ENCODE assay signal across 24 cellular contexts in genomic region chr19:41478875-41479756, GRCh38. TPM values are rescaled to one million over a fixed set of nuclear protein-coding genes. Genes with fewer than 3 reads are reported as not detected.
DNase-seq lines count a peak whose midpoint lies in the region; ATAC-seq and TF ChIP-seq lines count a peak whose summit lies in the region.
"Had no signal": no experiment of that assay in that cellular context is flagged by ENCODE, and none has a peak within 500 bp of the region (broad histone marks: within the 10 kb centered on the region; RNA-seq: fewer than 3 reads in every experiment).

No MANE protein-coding gene starts in this region.

- peak overlapping the region in 1 of 4 donors; percentile 30 for H3K4me3 ChIP-seq in adrenal gland
- H3K4me3 ChIP-seq in esophagus squamous epithelium: peak overlapping the region in 1 of 4 donors; percentile 35
- H3K4me3 ChIP-seq in right lobe of liver: no peak overlapping the region
- H3K4me3 ChIP-seq in subcutaneous abdominal adipose tissue (ENCODE audit: low read depth in 1 of 5, low read length in 5 of 5): peak overlapping the region in 3 of 5 donors; percentile 28 to 55 (median 44)
- no peak overlapping the region for H3K4me3 ChIP-seq in naive thymus-derived CD4-positive, alpha-beta T cell (ENCODE audit: low read length)
- H3K4me3 ChIP-seq: mucosa of descending colon had no signal

- peaks cover 0 to 5% (median 0%) of the 10 kb centered on the region in 7 donors for H3K4me1 Mint-ChIP-seq in naive thymus-derived CD4-positive, alpha-beta T cell
- H3K4me1 Mint-ChIP-seq: activated naive CD4-positive, alpha-beta T cell treated with anti-CD3 and anti-CD28 coated beads, Interleukin-2, amount 10 ng/mL, durations not matched to agents 7 days and 5 days had no signal

- WGBS in adrenal gland, 4 donors: 47 to 65% (median 54%) methylated on average over 15 of the region's 15 CpGs
- 59 to 62% methylated on average over 14 to 15 of the region's 15 CpGs for WGBS in esophagus squamous epithelium, 2 donors
- WGBS in right lobe of liver (ENCODE audit: insufficient coverage, low coverage, low lambda C conversion rate, missing lambda C conversion rate): 45% methylated on average over 15 of the region's 15 CpGs

- no peaks in the 10 kb centered on the region for H3K9me3 Mint-ChIP-seq in naive thymus-derived CD4-positive, alpha-beta T cell
- H3K9me3 Mint-ChIP-seq: activated CD4-positive, alpha-beta memory T cell treated with anti-CD3 and anti-CD28 coated beads for 36 hours; activated naive CD4-positive, alpha-beta T cell treated with anti-CD3 and anti-CD28 coated beads, Interleukin-2, amount 10 ng/mL, durations not matched to agents 7 days and 5 days; dendritic cell treated with granulocyte-macrophage colony-stimulating factor and Interleukin-4, amounts not matched to agents 40 ng/mL and 50 ng/mL, for 4 days had no signal

- intact Hi-C loops in adrenal gland (cut with DNase I): no loop called here
- intact Hi-C loops in esophagus squamous epithelium (cut with DNase I): no loop called here
- intact Hi-C loops in right lobe of liver (cut with DNase I): no loop called here
- intact Hi-C loops in naive thymus-derived CD4-positive, alpha-beta T cell (cut with micrococcal nuclease): no loop called here

- TF ChIP-seq CTCF in adrenal gland (IDR thresholded peaks at IDR 0.05): no peak
- TF ChIP-seq CTCF in esophagus squamous epithelium (IDR thresholded peaks at IDR 0.05): no peak
- TF ChIP-seq CTCF in right lobe of liver (IDR thresholded peaks at IDR 0.05): no peak

- H3K9me3 ChIP-seq in adrenal gland (replicated peaks in 1 of 3) (no peaks in the 10 kb centered on the region), esophagus squamous epithelium (no peaks in the 10 kb centered on the region), right lobe of liver (no peaks in the 10 kb centered on the region), subcutaneous abdominal adipose tissue (ENCODE audit: control insufficient read depth in 5 of 5, low read length in 5 of 5) (no peaks in the 10 kb centered on the region)
- H3K9me3 ChIP-seq in naive thymus-derived CD4-positive, alpha-beta T cell (ENCODE audit: control insufficient read depth in 2 of 3, low read length in 3 of 3): no peaks in the 10 kb centered on the region
- H3K9me3 ChIP-seq: mucosa of descending colon, neutrophil had no signal

- peaks cover 6% of the 10 kb centered on the region for H3K27me3 ChIP-seq in adrenal gland
- H3K27me3 ChIP-seq in esophagus squamous epithelium: peaks cover 0 to 68% (median 0%) of the 10 kb centered on the region in 4 donors
- no peaks in the 10 kb centered on the region for H3K27me3 ChIP-seq in right lobe of liver
- H3K27me3 ChIP-seq in subcutaneous abdominal adipose tissue (ENCODE audit: control insufficient read depth in 5 of 5, insufficient read depth in 4 of 5, low read length in 5 of 5): peaks cover 4 to 14% (median 12%) of the 10 kb centered on the region in 5 donors
- no peaks in the 10 kb centered on the region for H3K27me3 ChIP-seq in naive thymus-derived CD4-positive, alpha-beta T cell (ENCODE audit: control insufficient read depth in 2 of 2, insufficient read depth in 2 of 2, low read length in 2 of 2)

- H3K27ac Mint-ChIP-seq in naive thymus-derived CD4-positive, alpha-beta T cell: peak overlapping the region in 1 of 9 donors; percentile 80
- H3K27ac Mint-ChIP-seq: activated CD4-positive, alpha-beta memory T cell treated with anti-CD3 and anti-CD28 coated beads for 36 hours; activated naive CD4-positive, alpha-beta T cell treated with anti-CD3 and anti-CD28 coated beads, Interleukin-2, amount 10 ng/mL, durations not matched to agents 7 days and 5 days; T-helper 17 cell had no signal

- H3K36me3 Mint-ChIP-seq in naive thymus-derived CD4-positive, alpha-beta T cell: peaks cover 0 to 4% (median 0%) of the 10 kb centered on the region in 5 donors
- H3K36me3 Mint-ChIP-seq: activated CD4-positive, alpha-beta memory T cell treated with anti-CD3 and anti-CD28 coated beads for 36 hours; activated naive CD4-positive, alpha-beta T cell treated with anti-CD3 and anti-CD28 coated beads, Interleukin-2, amount 10 ng/mL, durations not matched to agents 7 days and 5 days had no signal

- POLR2A ChIA-PET in naive thymus-derived CD4-positive, alpha-beta T cell (lab: Charles Lee): no interaction called here

- peak in 1 of 2 donors; percentile 25 for TF ChIP-seq POLR2A in adrenal gland (IDR thresholded peaks at IDR 0.05)
- no peak for TF ChIP-seq POLR2A in esophagus squamous epithelium (IDR thresholded peaks at IDR 0.05)
- no peak for TF ChIP-seq POLR2A in right lobe of liver (IDR thresholded peaks at IDR 0.05)

- H3K36me3 ChIP-seq in adrenal gland (replicated peaks in 1 of 2) (no peaks in the 10 kb centered on the region), esophagus squamous epithelium (no peaks in the 10 kb centered on the region), right lobe of liver (no peaks in the 10 kb centered on the region), subcutaneous abdominal adipose tissue (ENCODE audit: control insufficient read depth in 5 of 5, insufficient read depth in 5 of 5, low read length in 5 of 5) (peaks cover 0 to 3% (median 0%) of the 10 kb centered on the region in 5 donors)
- H3K36me3 ChIP-seq in naive thymus-derived CD4-positive, alpha-beta T cell (ENCODE audit: control insufficient read depth in 2 of 3, insufficient read depth in 3 of 3, low read length in 3 of 3): no peaks in the 10 kb centered on the region
- H3K36me3 ChIP-seq: neutrophil, WERI-Rb-1 had no signal

- ATAC-seq in right lobe of liver: peak; percentile 53 to 75 (median 72)
- ATAC-seq in HG02588 (IDR thresholded peaks at IDR 0.05; ENCODE audit: unreplicated experiment): no peak
- no peak for ATAC-seq in naive thymus-derived CD4-positive, alpha-beta T cell
- ATAC-seq: mucosa of descending colon, T-helper 17 cell had no signal

- H3K27ac ChIP-seq in adrenal gland: peak overlapping the region in 4 of 5 donors; percentile 60 to 90 (median 82)
- H3K27ac ChIP-seq in esophagus squamous epithelium: peak overlapping the region in 3 of 4 donors; percentile 55 to 70 (median 69)
- peak overlapping the region; percentile 26 to 47 (median 33) for H3K27ac ChIP-seq in right lobe of liver
- peak overlapping the region; percentile 59 for H3K27ac ChIP-seq in subcutaneous abdominal adipose tissue (ENCODE audit: low read depth, low read length)
- H3K27ac ChIP-seq in naive thymus-derived CD4-positive, alpha-beta T cell (ENCODE audit: low read depth, low read length): no peak overlapping the region
- H3K27ac ChIP-seq: neutrophil, WERI-Rb-1 had no signal

- no peak overlapping the region for H3K4me3 Mint-ChIP-seq in naive thymus-derived CD4-positive, alpha-beta T cell
- H3K4me3 Mint-ChIP-seq: activated CD4-positive, alpha-beta memory T cell treated with anti-CD3 and anti-CD28 coated beads for 36 hours; activated naive CD4-positive, alpha-beta T cell treated with anti-CD3 and anti-CD28 coated beads, Interleukin-2, amount 10 ng/mL, durations not matched to agents 7 days and 5 days; dendritic cell treated with granulocyte-macrophage colony-stimulating factor and Interleukin-4, amounts not matched to agents 40 ng/mL and 50 ng/mL, for 4 days; T-helper 17 cell had no signal

- no peak for DNase-seq in adrenal gland
- DNase-seq in esophagus squamous epithelium (lab: John Stamatoyannopoulos, UW): no peak
- DNase-seq in right lobe of liver: no peak
- no peak for DNase-seq in GOT3 (lab: John Stamatoyannopoulos, UW)
- no peak for DNase-seq in cerebellum (ENCODE audit: low spot score)
- DNase-seq in naive thymus-derived CD4-positive, alpha-beta T cell: no peak
- DNase-seq: activated CD4-positive, alpha-beta memory T cell treated with anti-CD3 and anti-CD28 coated beads for 36 hours; activated naive CD4-positive, alpha-beta T cell treated with anti-CD3 and anti-CD28 coated beads, Interleukin-2, amount 10 ng/mL, durations not matched to agents 7 days and 5 days; AML-193; erythroblast; head of caudate nucleus; KBM-7; mucosa of descending colon; NCI-H2081 treated with DMSO at 0.1 percent for 48 hours; NCI-H526; SHP77 treated with DMSO at 0.1 percent for 48 hours; T-helper 17 cell; WERI-Rb-1 had no signal

- CTCF ChIA-PET in naive thymus-derived CD4-positive, alpha-beta T cell (lab: Charles Lee): interaction anchor here (1.1 kb wide), 1 partner anchor 114 kb away, joined by 4 read pairs; no protein-coding TSS in a partner anchor

- peaks cover 30 to 43% (median 41%) of the 10 kb centered on the region in 5 donors for H3K27me3 Mint-ChIP-seq in naive thymus-derived CD4-positive, alpha-beta T cell

- no peak overlapping the region for H3K9ac ChIP-seq in subcutaneous abdominal adipose tissue (ENCODE audit: low read length in 5 of 5)

- H3K4me1 ChIP-seq in adrenal gland (replicated peaks in 1 of 2): peaks cover 0 to 7% of the 10 kb centered on the region in 2 donors
- H3K4me1 ChIP-seq in esophagus squamous epithelium: peaks cover 0 to 6% (median 0%) of the 10 kb centered on the region in 3 donors
- H3K4me1 ChIP-seq in right lobe of liver: no peaks in the 10 kb centered on the region
- peaks cover 0 to 47% (median 3%) of the 10 kb centered on the region in 5 donors for H3K4me1 ChIP-seq in subcutaneous abdominal adipose tissue (ENCODE audit: control insufficient read depth in 5 of 5, insufficient read depth in 5 of 5, low read length in 5 of 5)
- no peaks in the 10 kb centered on the region for H3K4me1 ChIP-seq in naive thymus-derived CD4-positive, alpha-beta T cell (ENCODE audit: control insufficient read depth in 2 of 2, insufficient read depth in 2 of 2, low read length in 2 of 2)

RNA-seq across cellular contexts. Expression of gene ERICH4, which starts 36.2 kb away (rescaled TPM):
- total RNA-seq in adrenal gland: not detected
- under 1 TPM in 1 of 3 donors, not detected in 2; 0.10 TPM for polyA plus RNA-seq in adrenal gland
- not detected for total RNA-seq in esophagus squamous epithelium
- not detected for total RNA-seq in right lobe of liver
- total RNA-seq in cerebellum: not detected
- not detected for total RNA-seq in naive thymus-derived CD4-positive, alpha-beta T cell
- polyA plus RNA-seq in naive thymus-derived CD4-positive, alpha-beta T cell: not detected
- total RNA-seq: activated CD4-positive, alpha-beta memory T cell treated with anti-CD3 and anti-CD28 coated beads for 36 hours; H4; mucosa of descending colon; sciatic nerve; T-helper 17 cell had no signal

RNA-seq across cellular contexts. Expression of gene DMAC2, which starts 39.4 kb away (rescaled TPM):
- total RNA-seq in adrenal gland (10 to 100 TPM; 35.5 to 60.9 (median 47.8) TPM), esophagus squamous epithelium (10 to 100 TPM; 25.1 to 41.4 (median 35.7) TPM), right lobe of liver (10 to 100 TPM; 18.9 to 30.5 (median 22.5) TPM), cerebellum (17.3 TPM)
- 10 to 100 TPM; 30.7 to 50.1 (median 45.3) TPM for polyA plus RNA-seq in adrenal gland
- 10 to 100 TPM; 22.2 to 44.4 (median 26.2) TPM for total RNA-seq in naive thymus-derived CD4-positive, alpha-beta T cell
- polyA plus RNA-seq in naive thymus-derived CD4-positive, alpha-beta T cell: 10 to 100 TPM; 53.2 to 53.7 TPM

RNA-seq across cellular contexts. Expression of gene B3GNT8, which starts 51.9 kb away (rescaled TPM):
- total RNA-seq in adrenal gland (1 to 10 TPM in 6 of 8 donors, under 1 TPM in 2; 0.30 to 5.5 (median 2.0) TPM), esophagus squamous epithelium (10 to 100 TPM; 11.6 to 84.4 (median 35.3) TPM), right lobe of liver (1 to 10 TPM in 1 of 6 experiments, under 1 TPM in 5; 0.50 to 1.2 (median 0.63) TPM), cerebellum (0.18 TPM)
- polyA plus RNA-seq in adrenal gland: 1 to 10 TPM in 2 of 3 donors, under 1 TPM in 1; 0.15 to 3.5 (median 1.2) TPM
- total RNA-seq in naive thymus-derived CD4-positive, alpha-beta T cell: 1 to 10 TPM in 3 of 5 experiments, under 1 TPM in 2; 0.32 to 5.3 (median 1.1) TPM
- polyA plus RNA-seq in naive thymus-derived CD4-positive, alpha-beta T cell: under 1 TPM; 0.19 to 0.37 TPM
- total RNA-seq: H4 had no signal

Comparison
In these comparisons a context has a peak if more than half of its experiments do, and no peak if none do; other contexts are left out.
1. H3K4me3 ChIP-seq: peak in subcutaneous abdominal adipose tissue (3 of 5); none in right lobe of liver (0 of 3) and naive thymus-derived CD4-positive, alpha-beta T cell (single experiment).
2. ATAC-seq: peak in right lobe of liver (4 of 4); none in HG02588 (single experiment) and naive thymus-derived CD4-positive, alpha-beta T cell (single experiment).